In the genomic region with DNA sequence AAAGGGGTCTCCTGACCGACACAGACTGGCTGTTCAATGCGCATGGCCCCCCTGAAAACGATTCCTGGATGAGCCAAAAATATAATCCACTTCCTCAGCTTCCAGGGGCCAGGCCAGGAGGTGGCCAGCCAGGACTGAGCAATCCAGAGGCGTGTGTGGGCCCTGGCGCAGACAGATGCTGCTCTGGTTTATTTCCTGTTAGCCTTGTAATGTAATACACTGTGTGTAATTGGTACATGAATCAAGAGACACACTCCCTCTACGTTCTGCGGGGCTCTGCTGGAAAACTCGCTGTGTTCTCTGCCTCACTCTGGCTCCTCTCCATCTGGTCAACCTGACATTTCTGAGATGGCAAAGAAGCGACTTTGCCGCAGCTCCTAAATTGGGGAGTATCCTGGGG, we compare ENCODE assay signal across 1 cellular context.
TF ChIP-seq lines count a peak whose summit lies in the region.

No MANE protein-coding gene starts in this region.

TF ChIP-seq in SK-N-SH, 30 proteins besides CTCF, POLR2A, EP300 and RAD21 (continued from another document):
- TF ChIP-seq TAF1 (IDR thresholded peaks at IDR 0.05; ENCODE audit: borderline replicate concordance, low read depth, low read length), result no peak
- TF ChIP-seq, protein P1, sequence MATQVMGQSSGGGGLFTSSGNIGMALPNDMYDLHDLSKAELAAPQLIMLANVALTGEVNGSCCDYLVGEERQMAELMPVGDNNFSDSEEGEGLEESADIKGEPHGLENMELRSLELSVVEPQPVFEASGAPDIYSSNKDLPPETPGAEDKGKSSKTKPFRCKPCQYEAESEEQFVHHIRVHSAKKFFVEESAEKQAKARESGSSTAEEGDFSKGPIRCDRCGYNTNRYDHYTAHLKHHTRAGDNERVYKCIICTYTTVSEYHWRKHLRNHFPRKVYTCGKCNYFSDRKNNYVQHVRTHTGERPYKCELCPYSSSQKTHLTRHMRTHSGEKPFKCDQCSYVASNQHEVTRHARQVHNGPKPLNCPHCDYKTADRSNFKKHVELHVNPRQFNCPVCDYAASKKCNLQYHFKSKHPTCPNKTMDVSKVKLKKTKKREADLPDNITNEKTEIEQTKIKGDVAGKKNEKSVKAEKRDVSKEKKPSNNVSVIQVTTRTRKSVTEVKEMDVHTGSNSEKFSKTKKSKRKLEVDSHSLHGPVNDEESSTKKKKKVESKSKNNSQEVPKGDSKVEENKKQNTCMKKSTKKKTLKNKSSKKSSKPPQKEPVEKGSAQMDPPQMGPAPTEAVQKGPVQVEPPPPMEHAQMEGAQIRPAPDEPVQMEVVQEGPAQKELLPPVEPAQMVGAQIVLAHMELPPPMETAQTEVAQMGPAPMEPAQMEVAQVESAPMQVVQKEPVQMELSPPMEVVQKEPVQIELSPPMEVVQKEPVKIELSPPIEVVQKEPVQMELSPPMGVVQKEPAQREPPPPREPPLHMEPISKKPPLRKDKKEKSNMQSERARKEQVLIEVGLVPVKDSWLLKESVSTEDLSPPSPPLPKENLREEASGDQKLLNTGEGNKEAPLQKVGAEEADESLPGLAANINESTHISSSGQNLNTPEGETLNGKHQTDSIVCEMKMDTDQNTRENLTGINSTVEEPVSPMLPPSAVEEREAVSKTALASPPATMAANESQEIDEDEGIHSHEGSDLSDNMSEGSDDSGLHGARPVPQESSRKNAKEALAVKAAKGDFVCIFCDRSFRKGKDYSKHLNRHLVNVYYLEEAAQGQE (IDR thresholded peaks at IDR 0.05; ENCODE audit: low read depth, low read length), result no peak
- TF ChIP-seq NRF1 (IDR thresholded peaks at IDR 0.05; ENCODE audit: low read depth, low read length), result no peak
- no peak for TF ChIP-seq ELF1 (IDR thresholded peaks at IDR 0.05)
- no peak for TF ChIP-seq YY1 (IDR thresholded peaks at IDR 0.05; ENCODE audit: low read depth)
